1 cellular context compared by ENCODE assay signal in the genomic region with DNA sequence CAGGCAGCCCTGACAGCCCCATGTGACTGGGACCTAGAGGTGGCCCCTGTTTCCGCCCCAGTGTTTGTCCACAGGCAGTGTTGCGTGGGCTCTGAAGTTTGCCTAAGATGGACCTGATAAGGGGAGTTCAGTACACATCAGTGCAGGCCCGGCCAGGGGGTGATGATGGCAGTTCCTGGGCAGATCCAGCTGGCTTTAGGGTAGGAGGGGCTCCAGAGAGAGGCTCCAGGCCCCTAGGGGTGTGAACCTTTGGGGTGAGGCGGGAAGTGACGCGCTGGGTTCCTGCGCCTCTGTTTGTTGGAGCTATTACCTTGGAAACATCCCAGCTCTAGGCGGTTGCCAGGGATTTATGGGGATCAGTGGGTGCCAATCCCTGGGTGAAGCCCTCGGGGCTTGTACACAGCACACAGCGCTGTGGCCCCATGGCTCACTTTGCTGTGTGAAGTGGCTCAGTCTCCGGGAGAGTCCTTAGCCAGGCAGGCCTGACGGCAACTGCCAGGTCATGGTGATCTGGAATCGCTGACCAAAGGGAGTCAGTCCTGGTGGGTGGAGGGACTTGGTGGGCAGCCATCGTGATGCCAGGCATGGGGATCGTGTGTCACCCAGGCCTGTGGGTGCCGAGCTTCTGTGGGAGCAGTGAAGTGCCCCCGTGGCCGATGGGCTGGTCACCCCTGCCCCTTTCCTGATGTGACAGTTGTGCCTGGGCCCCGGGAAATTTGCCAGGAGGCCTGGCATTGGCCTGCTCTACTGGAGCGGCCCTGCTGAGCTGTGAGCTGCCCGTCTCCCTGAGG.
A peak's percentile ranks its signal among the peaks of the same experiment; 100 is the strongest.
TF ChIP-seq lines count a peak whose summit lies in the region.

No MANE protein-coding gene starts in this region.

TF ChIP-seq in HepG2, 621 proteins besides CTCF, POLR2A, EP300 and RAD21 (continued from another document and continues in another):
- TF ChIP-seq, protein P1, sequence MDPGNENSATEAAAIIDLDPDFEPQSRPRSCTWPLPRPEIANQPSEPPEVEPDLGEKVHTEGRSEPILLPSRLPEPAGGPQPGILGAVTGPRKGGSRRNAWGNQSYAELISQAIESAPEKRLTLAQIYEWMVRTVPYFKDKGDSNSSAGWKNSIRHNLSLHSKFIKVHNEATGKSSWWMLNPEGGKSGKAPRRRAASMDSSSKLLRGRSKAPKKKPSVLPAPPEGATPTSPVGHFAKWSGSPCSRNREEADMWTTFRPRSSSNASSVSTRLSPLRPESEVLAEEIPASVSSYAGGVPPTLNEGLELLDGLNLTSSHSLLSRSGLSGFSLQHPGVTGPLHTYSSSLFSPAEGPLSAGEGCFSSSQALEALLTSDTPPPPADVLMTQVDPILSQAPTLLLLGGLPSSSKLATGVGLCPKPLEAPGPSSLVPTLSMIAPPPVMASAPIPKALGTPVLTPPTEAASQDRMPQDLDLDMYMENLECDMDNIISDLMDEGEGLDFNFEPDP (CRISPR knock-in tag; conservative IDR thresholded peaks at IDR 0.05) = peak; percentile 94; the same call in 1 of the 2 replicates
- TF ChIP-seq ZBTB7B (CRISPR knock-in tag; IDR thresholded peaks at IDR 0.05) = peak; percentile 99
- TF ChIP-seq, protein P2, sequence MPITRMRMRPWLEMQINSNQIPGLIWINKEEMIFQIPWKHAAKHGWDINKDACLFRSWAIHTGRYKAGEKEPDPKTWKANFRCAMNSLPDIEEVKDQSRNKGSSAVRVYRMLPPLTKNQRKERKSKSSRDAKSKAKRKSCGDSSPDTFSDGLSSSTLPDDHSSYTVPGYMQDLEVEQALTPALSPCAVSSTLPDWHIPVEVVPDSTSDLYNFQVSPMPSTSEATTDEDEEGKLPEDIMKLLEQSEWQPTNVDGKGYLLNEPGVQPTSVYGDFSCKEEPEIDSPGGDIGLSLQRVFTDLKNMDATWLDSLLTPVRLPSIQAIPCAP (CRISPR knock-in tag; IDR thresholded peaks at IDR 0.05; ENCODE audit: low read depth) = peak; percentile 60; the same call in 1 of the 2 replicates
- TF ChIP-seq SMAD9 (CRISPR knock-in tag; IDR thresholded peaks at IDR 0.05) = no peak; the same call in 1 of the 2 replicates
- TF ChIP-seq MAF1 (CRISPR knock-in tag; IDR thresholded peaks at IDR 0.05; ENCODE audit: borderline replicate concordance) = peak; percentile 57; the same call in 1 of the 2 replicates
- TF ChIP-seq ZNF432 (CRISPR knock-in tag; IDR thresholded peaks at IDR 0.05; ENCODE audit: borderline replicate concordance) = no peak
- TF ChIP-seq, protein P3, sequence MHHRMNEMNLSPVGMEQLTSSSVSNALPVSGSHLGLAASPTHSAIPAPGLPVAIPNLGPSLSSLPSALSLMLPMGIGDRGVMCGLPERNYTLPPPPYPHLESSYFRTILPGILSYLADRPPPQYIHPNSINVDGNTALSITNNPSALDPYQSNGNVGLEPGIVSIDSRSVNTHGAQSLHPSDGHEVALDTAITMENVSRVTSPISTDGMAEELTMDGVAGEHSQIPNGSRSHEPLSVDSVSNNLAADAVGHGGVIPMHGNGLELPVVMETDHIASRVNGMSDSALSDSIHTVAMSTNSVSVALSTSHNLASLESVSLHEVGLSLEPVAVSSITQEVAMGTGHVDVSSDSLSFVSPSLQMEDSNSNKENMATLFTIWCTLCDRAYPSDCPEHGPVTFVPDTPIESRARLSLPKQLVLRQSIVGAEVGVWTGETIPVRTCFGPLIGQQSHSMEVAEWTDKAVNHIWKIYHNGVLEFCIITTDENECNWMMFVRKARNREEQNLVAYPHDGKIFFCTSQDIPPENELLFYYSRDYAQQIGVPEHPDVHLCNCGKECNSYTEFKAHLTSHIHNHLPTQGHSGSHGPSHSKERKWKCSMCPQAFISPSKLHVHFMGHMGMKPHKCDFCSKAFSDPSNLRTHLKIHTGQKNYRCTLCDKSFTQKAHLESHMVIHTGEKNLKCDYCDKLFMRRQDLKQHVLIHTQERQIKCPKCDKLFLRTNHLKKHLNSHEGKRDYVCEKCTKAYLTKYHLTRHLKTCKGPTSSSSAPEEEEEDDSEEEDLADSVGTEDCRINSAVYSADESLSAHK (CRISPR knock-in tag; IDR thresholded peaks at IDR 0.05; ENCODE audit: borderline replicate concordance) = no peak
- TF ChIP-seq SRF (IDR thresholded peaks at IDR 0.05; ENCODE audit: low read depth, low read length) = peak; percentile 45; the same call in 1 of the 2 replicates
- 0 out of 2 replicates have a peak, but pooled peaks have one; percentile 70 for TF ChIP-seq CAMTA2 (CRISPR knock-in tag; IDR thresholded peaks at IDR 0.05; ENCODE audit: borderline replicate concordance)
- TF ChIP-seq ZBTB21 (CRISPR knock-in tag; IDR thresholded peaks at IDR 0.05) = no peak
- TF ChIP-seq, protein P4, sequence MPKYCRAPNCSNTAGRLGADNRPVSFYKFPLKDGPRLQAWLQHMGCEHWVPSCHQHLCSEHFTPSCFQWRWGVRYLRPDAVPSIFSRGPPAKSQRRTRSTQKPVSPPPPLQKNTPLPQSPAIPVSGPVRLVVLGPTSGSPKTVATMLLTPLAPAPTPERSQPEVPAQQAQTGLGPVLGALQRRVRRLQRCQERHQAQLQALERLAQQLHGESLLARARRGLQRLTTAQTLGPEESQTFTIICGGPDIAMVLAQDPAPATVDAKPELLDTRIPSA (CRISPR knock-in tag; IDR thresholded peaks at IDR 0.05; ENCODE audit: borderline replicate concordance) = no peak; the same call in 1 of the 2 replicates
- TF ChIP-seq, protein P5, sequence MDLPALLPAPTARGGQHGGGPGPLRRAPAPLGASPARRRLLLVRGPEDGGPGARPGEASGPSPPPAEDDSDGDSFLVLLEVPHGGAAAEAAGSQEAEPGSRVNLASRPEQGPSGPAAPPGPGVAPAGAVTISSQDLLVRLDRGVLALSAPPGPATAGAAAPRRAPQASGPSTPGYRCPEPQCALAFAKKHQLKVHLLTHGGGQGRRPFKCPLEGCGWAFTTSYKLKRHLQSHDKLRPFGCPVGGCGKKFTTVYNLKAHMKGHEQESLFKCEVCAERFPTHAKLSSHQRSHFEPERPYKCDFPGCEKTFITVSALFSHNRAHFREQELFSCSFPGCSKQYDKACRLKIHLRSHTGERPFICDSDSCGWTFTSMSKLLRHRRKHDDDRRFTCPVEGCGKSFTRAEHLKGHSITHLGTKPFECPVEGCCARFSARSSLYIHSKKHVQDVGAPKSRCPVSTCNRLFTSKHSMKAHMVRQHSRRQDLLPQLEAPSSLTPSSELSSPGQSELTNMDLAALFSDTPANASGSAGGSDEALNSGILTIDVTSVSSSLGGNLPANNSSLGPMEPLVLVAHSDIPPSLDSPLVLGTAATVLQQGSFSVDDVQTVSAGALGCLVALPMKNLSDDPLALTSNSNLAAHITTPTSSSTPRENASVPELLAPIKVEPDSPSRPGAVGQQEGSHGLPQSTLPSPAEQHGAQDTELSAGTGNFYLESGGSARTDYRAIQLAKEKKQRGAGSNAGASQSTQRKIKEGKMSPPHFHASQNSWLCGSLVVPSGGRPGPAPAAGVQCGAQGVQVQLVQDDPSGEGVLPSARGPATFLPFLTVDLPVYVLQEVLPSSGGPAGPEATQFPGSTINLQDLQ (CRISPR knock-in tag; IDR thresholded peaks at IDR 0.05) = peak; percentile 7; the same call in 1 of the 2 replicates
- TF ChIP-seq, protein P6, sequence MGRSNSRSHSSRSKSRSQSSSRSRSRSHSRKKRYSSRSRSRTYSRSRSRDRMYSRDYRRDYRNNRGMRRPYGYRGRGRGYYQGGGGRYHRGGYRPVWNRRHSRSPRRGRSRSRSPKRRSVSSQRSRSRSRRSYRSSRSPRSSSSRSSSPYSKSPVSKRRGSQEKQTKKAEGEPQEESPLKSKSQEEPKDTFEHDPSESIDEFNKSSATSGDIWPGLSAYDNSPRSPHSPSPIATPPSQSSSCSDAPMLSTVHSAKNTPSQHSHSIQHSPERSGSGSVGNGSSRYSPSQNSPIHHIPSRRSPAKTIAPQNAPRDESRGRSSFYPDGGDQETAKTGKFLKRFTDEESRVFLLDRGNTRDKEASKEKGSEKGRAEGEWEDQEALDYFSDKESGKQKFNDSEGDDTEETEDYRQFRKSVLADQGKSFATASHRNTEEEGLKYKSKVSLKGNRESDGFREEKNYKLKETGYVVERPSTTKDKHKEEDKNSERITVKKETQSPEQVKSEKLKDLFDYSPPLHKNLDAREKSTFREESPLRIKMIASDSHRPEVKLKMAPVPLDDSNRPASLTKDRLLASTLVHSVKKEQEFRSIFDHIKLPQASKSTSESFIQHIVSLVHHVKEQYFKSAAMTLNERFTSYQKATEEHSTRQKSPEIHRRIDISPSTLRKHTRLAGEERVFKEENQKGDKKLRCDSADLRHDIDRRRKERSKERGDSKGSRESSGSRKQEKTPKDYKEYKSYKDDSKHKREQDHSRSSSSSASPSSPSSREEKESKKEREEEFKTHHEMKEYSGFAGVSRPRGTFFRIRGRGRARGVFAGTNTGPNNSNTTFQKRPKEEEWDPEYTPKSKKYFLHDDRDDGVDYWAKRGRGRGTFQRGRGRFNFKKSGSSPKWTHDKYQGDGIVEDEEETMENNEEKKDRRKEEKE (IDR thresholded peaks at IDR 0.05) = no peak
- TF ChIP-seq ZNF569 (CRISPR knock-in tag; IDR thresholded peaks at IDR 0.05; ENCODE audit: borderline replicate concordance) = no peak
- TF ChIP-seq ZC3H4 (CRISPR knock-in tag; IDR thresholded peaks at IDR 0.05; ENCODE audit: borderline replicate concordance) = peak; percentile 6; the same call in 1 of the 2 replicates
- TF ChIP-seq, protein P7, sequence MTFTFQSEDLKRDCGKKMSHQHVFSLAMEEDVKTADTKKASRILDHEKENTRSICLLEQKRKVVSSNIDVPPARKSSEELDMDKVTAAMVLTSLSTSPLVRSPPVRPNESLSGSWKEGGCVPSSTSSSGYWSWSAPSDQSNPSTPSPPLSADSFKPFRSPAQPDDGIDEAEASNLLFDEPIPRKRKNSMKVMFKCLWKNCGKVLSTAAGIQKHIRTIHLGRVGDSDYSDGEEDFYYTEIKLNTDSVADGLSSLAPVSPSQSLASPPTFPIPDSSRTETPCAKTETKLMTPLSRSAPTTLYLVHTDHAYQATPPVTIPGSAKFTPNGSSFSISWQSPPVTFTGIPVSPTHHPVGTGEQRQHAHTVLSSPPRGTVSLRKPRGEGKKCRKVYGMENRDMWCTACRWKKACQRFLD (CRISPR knock-in tag; IDR thresholded peaks at IDR 0.05; ENCODE audit: borderline replicate concordance) = peak; percentile 90; the same call in 1 of the 2 replicates
- TF ChIP-seq ZFY (CRISPR knock-in tag; IDR thresholded peaks at IDR 0.05) = peak; percentile 80
- peak; percentile 94 for TF ChIP-seq CEBPG (CRISPR knock-in tag; IDR thresholded peaks at IDR 0.05)
- TF ChIP-seq MTF1 (CRISPR knock-in tag; IDR thresholded peaks at IDR 0.05) = no peak
- peak; percentile 90 for TF ChIP-seq ZNF589 (CRISPR knock-in tag; conservative IDR thresholded peaks at IDR 0.05)
- peak; percentile 76; the same call in 1 of the 2 replicates for TF ChIP-seq TOE1 (CRISPR knock-in tag; IDR thresholded peaks at IDR 0.05)
- TF ChIP-seq SSRP1 (CRISPR knock-in tag; IDR thresholded peaks at IDR 0.05) = no peak; the same call in 1 of the 2 replicates
- peak; percentile 19; the same call in 1 of the 2 replicates for TF ChIP-seq ZNF776 (CRISPR knock-in tag; IDR thresholded peaks at IDR 0.05)
- peak; percentile 86 for TF ChIP-seq ZNF547 (CRISPR knock-in tag; IDR thresholded peaks at IDR 0.05)
- TF ChIP-seq MIER3 (CRISPR knock-in tag; IDR thresholded peaks at IDR 0.05; ENCODE audit: borderline replicate concordance) = peak; percentile 99
- TF ChIP-seq, protein P8, sequence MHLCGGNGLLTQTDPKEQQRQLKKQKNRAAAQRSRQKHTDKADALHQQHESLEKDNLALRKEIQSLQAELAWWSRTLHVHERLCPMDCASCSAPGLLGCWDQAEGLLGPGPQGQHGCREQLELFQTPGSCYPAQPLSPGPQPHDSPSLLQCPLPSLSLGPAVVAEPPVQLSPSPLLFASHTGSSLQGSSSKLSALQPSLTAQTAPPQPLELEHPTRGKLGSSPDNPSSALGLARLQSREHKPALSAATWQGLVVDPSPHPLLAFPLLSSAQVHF (CRISPR knock-in tag; IDR thresholded peaks at IDR 0.05) = peak; percentile 90
- 0 out of 2 replicates have a peak, but pooled peaks have one; percentile 7 for TF ChIP-seq SUZ12 (IDR thresholded peaks at IDR 0.05; ENCODE audit: low read depth, low read length)
- no peak for TF ChIP-seq MBNL3 (CRISPR knock-in tag; conservative IDR thresholded peaks at IDR 0.05)
- no peak for TF ChIP-seq ZNF468 (CRISPR knock-in tag; IDR thresholded peaks at IDR 0.05)
- TF ChIP-seq MIER2 (CRISPR knock-in tag; IDR thresholded peaks at IDR 0.05) = peak; percentile 76; the same call in 1 of the 2 replicates
- TF ChIP-seq ZNF556 (CRISPR knock-in tag; IDR thresholded peaks at IDR 0.05; ENCODE audit: borderline replicate concordance) = peak; percentile 96
- no peak; the same call in 1 of the 2 replicates for TF ChIP-seq EHMT2 (IDR thresholded peaks at IDR 0.05; ENCODE audit: borderline replicate concordance, low read depth, low read length)
- peak; percentile 74; the same call in 1 of the 2 replicates for TF ChIP-seq RAD51 (IDR thresholded peaks at IDR 0.05; ENCODE audit: borderline replicate concordance)
- TF ChIP-seq HMG20B (CRISPR knock-in tag; conservative IDR thresholded peaks at IDR 0.05) = peak; percentile 96
- TF ChIP-seq ATAD3A (CRISPR knock-in tag; IDR thresholded peaks at IDR 0.05) = no peak
- peak; percentile 70; the same call in 1 of the 2 replicates for TF ChIP-seq PHF20 (CRISPR knock-in tag; IDR thresholded peaks at IDR 0.05)
- TF ChIP-seq, protein P9, sequence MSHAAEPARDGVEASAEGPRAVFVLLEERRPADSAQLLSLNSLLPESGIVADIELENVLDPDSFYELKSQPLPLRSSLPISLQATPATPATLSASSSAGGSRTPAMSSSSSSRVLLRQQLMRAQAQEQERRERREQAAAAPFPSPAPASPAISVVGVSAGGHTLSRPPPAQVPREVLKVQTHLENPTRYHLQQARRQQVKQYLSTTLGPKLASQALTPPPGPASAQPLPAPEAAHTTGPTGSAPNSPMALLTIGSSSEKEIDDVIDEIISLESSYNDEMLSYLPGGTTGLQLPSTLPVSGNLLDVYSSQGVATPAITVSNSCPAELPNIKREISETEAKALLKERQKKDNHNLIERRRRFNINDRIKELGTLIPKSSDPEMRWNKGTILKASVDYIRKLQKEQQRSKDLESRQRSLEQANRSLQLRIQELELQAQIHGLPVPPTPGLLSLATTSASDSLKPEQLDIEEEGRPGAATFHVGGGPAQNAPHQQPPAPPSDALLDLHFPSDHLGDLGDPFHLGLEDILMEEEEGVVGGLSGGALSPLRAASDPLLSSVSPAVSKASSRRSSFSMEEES (CRISPR knock-in tag; IDR thresholded peaks at IDR 0.05) = peak; percentile 99
- TF ChIP-seq, protein P10, sequence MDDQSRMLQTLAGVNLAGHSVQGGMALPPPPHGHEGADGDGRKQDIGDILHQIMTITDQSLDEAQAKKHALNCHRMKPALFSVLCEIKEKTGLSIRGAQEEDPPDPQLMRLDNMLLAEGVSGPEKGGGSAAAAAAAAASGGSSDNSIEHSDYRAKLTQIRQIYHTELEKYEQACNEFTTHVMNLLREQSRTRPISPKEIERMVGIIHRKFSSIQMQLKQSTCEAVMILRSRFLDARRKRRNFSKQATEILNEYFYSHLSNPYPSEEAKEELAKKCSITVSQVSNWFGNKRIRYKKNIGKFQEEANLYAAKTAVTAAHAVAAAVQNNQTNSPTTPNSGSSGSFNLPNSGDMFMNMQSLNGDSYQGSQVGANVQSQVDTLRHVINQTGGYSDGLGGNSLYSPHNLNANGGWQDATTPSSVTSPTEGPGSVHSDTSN (CRISPR knock-in tag; IDR thresholded peaks at IDR 0.05; ENCODE audit: borderline replicate concordance) = no peak
- peak; percentile 79 for TF ChIP-seq MAZ (IDR thresholded peaks at IDR 0.05; ENCODE audit: borderline replicate concordance, low read depth, low read length)
- TF ChIP-seq MAZ (CRISPR knock-in tag; IDR thresholded peaks at IDR 0.05; ENCODE audit: low read depth) = peak; percentile 98
- TF ChIP-seq, protein P11, sequence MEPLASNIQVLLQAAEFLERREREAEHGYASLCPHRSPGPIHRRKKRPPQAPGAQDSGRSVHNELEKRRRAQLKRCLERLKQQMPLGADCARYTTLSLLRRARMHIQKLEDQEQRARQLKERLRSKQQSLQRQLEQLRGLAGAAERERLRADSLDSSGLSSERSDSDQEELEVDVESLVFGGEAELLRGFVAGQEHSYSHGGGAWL (CRISPR knock-in tag; IDR thresholded peaks at IDR 0.05) = peak; percentile 50; the same call in 1 of the 2 replicates
